ENCODE assay signal across 9 cellular contexts in the genomic region with DNA sequence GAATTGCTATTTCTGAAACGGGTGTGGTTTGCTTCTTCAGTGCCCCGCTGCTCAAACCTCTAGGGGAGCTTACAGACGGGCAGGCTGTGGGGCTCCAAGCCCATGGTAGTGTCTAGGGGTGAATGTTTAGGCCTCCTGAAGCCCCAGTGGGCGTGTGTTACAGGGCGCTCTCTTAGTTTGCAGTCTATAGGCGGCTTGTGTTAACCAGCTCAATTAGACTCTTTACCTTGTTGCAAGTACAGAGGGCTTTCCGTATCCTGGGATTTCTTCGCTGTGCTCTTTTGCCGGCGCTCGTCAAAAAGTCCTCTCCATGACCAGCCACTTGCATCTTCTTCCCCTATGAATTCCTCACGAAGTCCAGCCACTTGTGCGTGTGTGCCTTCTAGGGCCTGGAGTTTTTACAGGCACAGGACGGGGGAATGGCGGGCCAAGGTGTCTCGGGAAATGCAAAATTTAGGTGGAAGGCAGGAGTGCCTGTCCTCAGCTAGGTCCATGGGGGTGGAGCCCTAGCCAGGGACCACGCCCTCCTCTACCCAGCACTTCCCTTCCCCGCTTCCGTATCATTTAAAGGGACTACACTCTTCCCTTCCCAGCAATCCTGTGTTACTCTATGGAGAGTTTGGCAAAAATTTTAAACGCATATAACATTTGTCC.
DNase-seq lines count a peak whose midpoint lies in the region; TF ChIP-seq lines count a peak whose summit lies in the region.
"Had no signal": no experiment of that assay in that cellular context is flagged by ENCODE, and none has a peak within 500 bp of the region (broad histone marks: within the 10 kb centered on the region; RNA-seq: fewer than 3 reads in every experiment).

No MANE protein-coding gene starts in this region.

- no peak overlapping the region for H2BK12ac ChIP-seq in H9 (ENCODE audit: insufficient read length, low read depth, low read length)

- no peaks in the 10 kb centered on the region for H3K36me3 Mint-ChIP-seq in H9 (ENCODE audit: insufficient read depth in 1 of 3, low read depth in 3 of 3)

- H3T11ph ChIP-seq in H9 (ENCODE audit: low read length) = no peak overlapping the region

- H3K23ac ChIP-seq in H9 (ENCODE audit: insufficient read length, low read depth, low read length) = no peak overlapping the region

- H3K27me3 Mint-ChIP-seq in H9 (ENCODE audit: low read depth) = no peaks in the 10 kb centered on the region

- H3K4me2 ChIP-seq in H9 (ENCODE audit: insufficient read depth, insufficient read length, low read length) = no peak overlapping the region
- no peak overlapping the region for H3K4me2 ChIP-seq in mammary epithelial cell (ENCODE audit: insufficient read depth, low read depth, low read length)

- H2BK15ac ChIP-seq in H9 (ENCODE audit: low read depth, low read length) = no peak overlapping the region

- peaks cover 3 to 10% of the 10 kb centered on the region in 2 experiments; a peak in 2 of 4 replicates for H3K4me1 Mint-ChIP-seq in H9

- no peak overlapping the region for H3K27ac ChIP-seq in H9 (ENCODE audit: insufficient read length, low read depth, low read length)
- no peak overlapping the region for H3K27ac ChIP-seq in mammary epithelial cell (ENCODE audit: insufficient read depth, low read depth, low read length)
- H3K27ac ChIP-seq in iPS-20b (ENCODE audit: low read length) = no peak overlapping the region
- H3K27ac ChIP-seq in sigmoid colon = peak overlapping the region in 1 of 4 donors; percentile 18

- TSS peak; percentile 64 for BruUV-seq in mammary epithelial cell (replicated peaks; lab: Mats Ljungman, UMichigan)

- H3K4ac ChIP-seq in H9 (ENCODE audit: low read depth, low read length) = no peak overlapping the region

- 0 out of 2 replicates have a peak overlapping the region, but pooled peaks have one; percentile 38 for H3K14ac ChIP-seq in H9 (ENCODE audit: insufficient read depth, low read length)

- no peak overlapping the region for H4K8ac ChIP-seq in H9 (replicated peaks; ENCODE audit: insufficient read length, low read depth, low read length)

- no peaks in the 10 kb centered on the region for H3K79me1 ChIP-seq in H9 (ENCODE audit: insufficient read depth, low read depth, low read length, poor library complexity, severe bottlenecking)

- no CpG with 5 or more reads among the region's 20 CpGs for WGBS in H9 (ENCODE audit: extremely low coverage, insufficient read length, low lambda C conversion rate)
- 78% methylated on average over 10 of the region's 20 CpGs for WGBS in mammary epithelial cell (ENCODE audit: low coverage, missing lambda C conversion rate)
- WGBS in sigmoid colon, 2 donors = 30 to 34% methylated on average over 20 of the region's 20 CpGs

- intact Hi-C loops in mammary epithelial cell (cut with micrococcal nuclease) (no loop called here), sigmoid colon (cut with DNase I) (no loop called here), posterior cingulate gyrus (cut with DNase I) (no loop called here)

- peak overlapping the region; percentile 41 to 84; a peak in 4 of 5 replicates for H3K4me3 Mint-ChIP-seq in H9

- H3K4me3 ChIP-seq in mammary epithelial cell (replicated peaks in 1 of 3; ENCODE audit: insufficient read depth in 1 of 3, low read depth in 2 of 3, low read length in 3 of 3) = no peak overlapping the region
- H3K4me3 ChIP-seq in iPS-20b (ENCODE audit: low read length) = peak overlapping the region; percentile 52; the same call in 1 of the 2 replicates
- H3K4me3 ChIP-seq in sigmoid colon = peak overlapping the region in 3 of 4 donors; percentile 29 to 39 (median 35)
- H3K4me3 ChIP-seq: K562 had no signal

- H3K9ac ChIP-seq in H9 (ENCODE audit: extremely low read depth, insufficient read length, low read length) (no peak overlapping the region), mammary epithelial cell (ENCODE audit: insufficient read depth, low read length) (no peak overlapping the region), iPS-20b (ENCODE audit: low read depth, low read length) (no peak overlapping the region)

- TF ChIP-seq CTCF in H9 (conservative IDR thresholded peaks at IDR 0.05) (no peak), mammary epithelial cell (conservative IDR thresholded peaks at IDR 0.05 in 1 of 2, IDR thresholded peaks at IDR 0.05 in 1 of 2; ENCODE audit: extremely low read depth in 1 of 2, insufficient read depth in 1 of 2, low read depth in 1 of 2, low read length in 2 of 2) (no peak), sigmoid colon (IDR thresholded peaks at IDR 0.05) (no peak)

- H2BK5ac ChIP-seq in H9 (ENCODE audit: insufficient read length, low read length) = no peak overlapping the region

- H2BK20ac ChIP-seq in H9 (ENCODE audit: low read depth, low read length, poor library complexity, severe bottlenecking) = no peak overlapping the region

- H3K79me2 ChIP-seq in H9 (ENCODE audit: insufficient read depth, low read length) = no peaks in the 10 kb centered on the region
- H3K79me2 ChIP-seq in mammary epithelial cell (ENCODE audit: insufficient read depth, low read length) = no peaks in the 10 kb centered on the region

- peak overlapping the region; percentile 96 for H2AFZ ChIP-seq in H9 (ENCODE audit: low read length)
- H2AFZ ChIP-seq in mammary epithelial cell (ENCODE audit: low read depth, low read length) = no peak overlapping the region

- no peak overlapping the region for H3K56ac ChIP-seq in H9 (ENCODE audit: insufficient read length, low read depth, low read length)

- H2BK120ac ChIP-seq in H9 (ENCODE audit: low read depth, low read length, poor library complexity, severe bottlenecking) = no peak overlapping the region

- no peak for TF ChIP-seq POLR2A in sigmoid colon (IDR thresholded peaks at IDR 0.05)

- H3K27ac Mint-ChIP-seq in H9 = peak overlapping the region; percentile 3 to 98 (median 62); a peak in 4 of 7 replicates

- no peaks in the 10 kb centered on the region for H3K27me3 ChIP-seq in H9 (ENCODE audit: insufficient read depth, low read length)
- H3K27me3 ChIP-seq in mammary epithelial cell (ENCODE audit: insufficient read depth, low read length) = no peaks in the 10 kb centered on the region
- no peaks in the 10 kb centered on the region for H3K27me3 ChIP-seq in iPS-20b (ENCODE audit: insufficient read depth, low read length)
- H3K27me3 ChIP-seq in sigmoid colon = no peaks in the 10 kb centered on the region

- in situ Hi-C loops in mammary epithelial cell (cut with MboI; ENCODE audit: low sequenced_read_pairs in 2 of 2) = no loop called here

- no peak overlapping the region for H4K91ac ChIP-seq in H9 (ENCODE audit: insufficient read length, low read depth, low read length)

- no peaks in the 10 kb centered on the region for H3K9me3 Mint-ChIP-seq in H9

- H3K18ac ChIP-seq in H9 (ENCODE audit: insufficient read length, low read depth, low read length) = no peak overlapping the region

- H3K9me3 ChIP-seq in H9 (ENCODE audit: control insufficient read depth, low read depth, low read length) (no peaks in the 10 kb centered on the region), mammary epithelial cell (replicated peaks; ENCODE audit: insufficient read depth, low read length) (no peaks in the 10 kb centered on the region), iPS-20b (ENCODE audit: insufficient read depth, low read depth, low read length) (no peaks in the 10 kb centered on the region), sigmoid colon (no peaks in the 10 kb centered on the region)

- TF ChIP-seq EP300 in sigmoid colon (IDR thresholded peaks at IDR 0.05) = no peak

- dilution Hi-C loops in mammary epithelial cell (cut with HindIII; ENCODE audit: low sequenced_read_pairs) = no loop called here

- no peak overlapping the region for H2AK5ac ChIP-seq in H9 (ENCODE audit: insufficient read length, low read length)

- CTCF ChIA-PET in mammary epithelial cell (lab: Charles Lee; ENCODE audit: low non-redundant PET) = no interaction called here

- no peaks in the 10 kb centered on the region for H3K23me2 ChIP-seq in H9 (ENCODE audit: insufficient read length, low read depth, low read length, poor library complexity, severe bottlenecking)

- H3K4me1 ChIP-seq in H9 (ENCODE audit: insufficient read depth, low read length) (no peaks in the 10 kb centered on the region), mammary epithelial cell (ENCODE audit: insufficient read depth, low read length) (no peaks in the 10 kb centered on the region), iPS-20b (ENCODE audit: insufficient read depth, low read length) (no peaks in the 10 kb centered on the region), sigmoid colon (no peaks in the 10 kb centered on the region)

- H4K20me1 ChIP-seq in H9 (ENCODE audit: control insufficient read depth, insufficient read depth, insufficient read length) (no peaks in the 10 kb centered on the region), mammary epithelial cell (ENCODE audit: insufficient read depth, low read length) (no peaks in the 10 kb centered on the region)

- H3K36me3 ChIP-seq in mammary epithelial cell (ENCODE audit: insufficient read depth, low read length) = no peaks in the 10 kb centered on the region
- no peaks in the 10 kb centered on the region for H3K36me3 ChIP-seq in iPS-20b (ENCODE audit: insufficient read depth, low read depth, low read length)
- no peaks in the 10 kb centered on the region for H3K36me3 ChIP-seq in sigmoid colon

- H4K5ac ChIP-seq in H9 (ENCODE audit: insufficient read length, low read depth, low read length) = no peak overlapping the region

- DNase-seq in H9 = peak; percentile 80
- no peak for DNase-seq in mammary epithelial cell
- no peak for DNase-seq in sigmoid colon
- DNase-seq in NCI-H526 (lab: John Stamatoyannopoulos, UW) = no peak
- no peak for DNase-seq in cerebellar cortex (ENCODE audit: low spot score)
- no peak for DNase-seq in stimulated activated CD4-positive, alpha-beta T cell treated with anti-CD3 and anti-CD28 coated beads, Interleukin-4, amount 100 ng/mL, for 1 hour
- DNase-seq in posterior cingulate gyrus = no peak

Comparison
In these comparisons a context has a peak if more than half of its experiments do, and no peak if none do; other contexts are left out.
1. H3K4me3 ChIP-seq: peak in iPS-20b (single experiment) and sigmoid colon (3 of 4); none in mammary epithelial cell (0 of 3).